In genomic region chr17:57609125-57609877, GRCh38 we compare ENCODE assay signal across 20 cellular contexts.
A peak's percentile ranks its signal among the peaks of the same experiment; 100 is the strongest.
DNase-seq lines count a peak whose midpoint lies in the region; ATAC-seq and TF ChIP-seq lines count a peak whose summit lies in the region.
"Had no signal": no experiment of that assay in that cellular context is flagged by ENCODE, and none has a peak within 500 bp of the region (broad histone marks: within the 10 kb centered on the region; RNA-seq: fewer than 3 reads in every experiment).

No MANE protein-coding gene starts in this region.

- peaks cover 17% of the 10 kb centered on the region for H3K4me1 Mint-ChIP-seq in chondrocyte (ENCODE audit: low read depth)
- H3K4me1 Mint-ChIP-seq in naive thymus-derived CD4-positive, alpha-beta T cell, result peaks cover 34 to 63% (median 47%) of the 10 kb centered on the region in 7 donors

- POLR2A ChIA-PET in IMR-90 (lab: Charles Lee; ENCODE audit: unreplicated experiment), result no interaction called here
- POLR2A ChIA-PET in naive thymus-derived CD4-positive, alpha-beta T cell (lab: Charles Lee), result no interaction called here

- DNase-seq in DMS53 (lab: John Stamatoyannopoulos, UW) (peak; percentile 4), DMS53 treated with DMSO at 0.1 percent for 48 hours (lab: John Stamatoyannopoulos, UW; ENCODE audit: unreplicated experiment) (no peak), IMR-90 (no peak), chondrocyte (ENCODE audit: low spot score) (peak; percentile 50)
- no peak for DNase-seq in naive thymus-derived CD4-positive, alpha-beta T cell
- no peak for DNase-seq in activated CD4-positive, CD25-positive, alpha-beta regulatory T cell treated with anti-CD3 and anti-CD28 coated beads, Interleukin-2, amount 50 U/mL, for 72 hours
- DNase-seq: 8988T; central memory CD4-positive, alpha-beta T cell; immature natural killer cell; mesendoderm; NCI-H774; occipital lobe; spleen; stomach had no signal

- H3K23ac ChIP-seq in IMR-90 (ENCODE audit: low read depth, low read length), result no peak overlapping the region

- H3K14ac ChIP-seq in IMR-90 (replicated peaks; ENCODE audit: low read depth, low read length), result no peak overlapping the region

- H4K91ac ChIP-seq in IMR-90 (ENCODE audit: insufficient read depth, low read depth, low read length), result no peak overlapping the region

- WGBS in IMR-90 (ENCODE audit: extremely low coverage in 2 of 2, insufficient read length in 1 of 2), 2 experiments, result 92% methylated on average over 4 of the region's 11 CpGs; no CpG with 5 or more reads in 1 of the 2 experiments

- H3K9me3 Mint-ChIP-seq in chondrocyte (ENCODE audit: low read depth), result no peaks in the 10 kb centered on the region
- no peaks in the 10 kb centered on the region for H3K9me3 Mint-ChIP-seq in naive thymus-derived CD4-positive, alpha-beta T cell
- H3K9me3 Mint-ChIP-seq: activated naive CD4-positive, alpha-beta T cell treated with anti-CD3 and anti-CD28 coated beads, Interleukin-2, amount 50 U/mL, for 24 hours; CD14-positive monocyte; immature natural killer cell had no signal

- no peaks in the 10 kb centered on the region for H3K9me3 ChIP-seq in IMR-90 (ENCODE audit: control insufficient read depth, insufficient read depth, low read length)
- H3K9me3 ChIP-seq in parathyroid adenoma (ENCODE audit: control insufficient read depth, low read length), result no peaks in the 10 kb centered on the region
- H3K9me3 ChIP-seq in naive thymus-derived CD4-positive, alpha-beta T cell (ENCODE audit: control insufficient read depth in 2 of 3, low read length in 3 of 3), result no peaks in the 10 kb centered on the region
- H3K9me3 ChIP-seq: gastroesophageal sphincter, spleen, stomach had no signal

- no peaks in the 10 kb centered on the region for H3K36me3 Mint-ChIP-seq in chondrocyte (ENCODE audit: low read depth)
- H3K36me3 Mint-ChIP-seq in naive thymus-derived CD4-positive, alpha-beta T cell, result peaks cover 0 to 3% (median 0%) of the 10 kb centered on the region in 5 donors
- H3K36me3 Mint-ChIP-seq: immature natural killer cell had no signal

- intact Hi-C loops in IMR-90 (cut with micrococcal nuclease), result no loop called here
- intact Hi-C loops in naive thymus-derived CD4-positive, alpha-beta T cell (cut with micrococcal nuclease), result loop anchor here in 1 of 2 donors (10.0 kb wide), 2 partner anchors 164 to 354 kb away; partner anchors contain the start of gene MSI2

- H3K27me3 ChIP-seq in IMR-90 (ENCODE audit: control insufficient read depth, insufficient read depth, low read length), result no peaks in the 10 kb centered on the region
- H3K27me3 ChIP-seq in parathyroid adenoma (ENCODE audit: control insufficient read depth, insufficient read depth, low read length), result no peaks in the 10 kb centered on the region
- H3K27me3 ChIP-seq in naive thymus-derived CD4-positive, alpha-beta T cell (ENCODE audit: control insufficient read depth in 2 of 2, insufficient read depth in 2 of 2, low read length in 2 of 2), result no peaks in the 10 kb centered on the region
- H3K27me3 ChIP-seq: gastroesophageal sphincter, spleen, stomach had no signal

- no peak for ATAC-seq in IMR-90 (ENCODE audit: low read depth)
- ATAC-seq in naive thymus-derived CD4-positive, alpha-beta T cell, result no peak
- ATAC-seq in HG02970 (IDR thresholded peaks at IDR 0.05; ENCODE audit: low FRiP score, unreplicated experiment), result no peak
- ATAC-seq: gastroesophageal sphincter, HCT116 had no signal

- no peak overlapping the region for H4K5ac ChIP-seq in IMR-90 (ENCODE audit: low read depth, low read length)

- H3K27me3 Mint-ChIP-seq in chondrocyte (ENCODE audit: low read depth), result no peaks in the 10 kb centered on the region
- no peaks in the 10 kb centered on the region for H3K27me3 Mint-ChIP-seq in naive thymus-derived CD4-positive, alpha-beta T cell
- H3K27me3 Mint-ChIP-seq: activated naive CD4-positive, alpha-beta T cell treated with anti-CD3 and anti-CD28 coated beads, Interleukin-2, amount 50 U/mL, for 24 hours had no signal

- no peak overlapping the region for H3K18ac ChIP-seq in IMR-90 (ENCODE audit: low read depth, low read length)

- H3K9me1 ChIP-seq in IMR-90 (ENCODE audit: insufficient read depth, low read length), result peaks cover 14% of the 10 kb centered on the region; the same call in 1 of the 2 replicates

- H2AK9ac ChIP-seq in IMR-90 (replicated peaks; ENCODE audit: low read depth, low read length, poor library complexity), result peak overlapping the region; percentile 66

- H3K4me3 ChIP-seq in IMR-90 (ENCODE audit: insufficient read depth, low read depth, low read length), result no peak overlapping the region
- no peak overlapping the region for H3K4me3 ChIP-seq in parathyroid adenoma (ENCODE audit: low read depth, low read length)
- no peak overlapping the region for H3K4me3 ChIP-seq in naive thymus-derived CD4-positive, alpha-beta T cell (ENCODE audit: low read length)
- H3K4me3 ChIP-seq: gastroesophageal sphincter, spleen, stomach had no signal

- H2BK120ac ChIP-seq in IMR-90 (ENCODE audit: low read depth, low read length), result no peak overlapping the region

- H2BK5ac ChIP-seq in IMR-90 (ENCODE audit: low read depth, low read length, poor library complexity, severe bottlenecking), result no peak overlapping the region

- H3K27ac ChIP-seq in IMR-90 (ENCODE audit: insufficient read depth, low read length), result no peak overlapping the region
- peak overlapping the region; percentile 55 for H3K27ac ChIP-seq in parathyroid adenoma
- H3K27ac ChIP-seq in naive thymus-derived CD4-positive, alpha-beta T cell (ENCODE audit: low read depth, low read length), result no peak overlapping the region
- H3K27ac ChIP-seq: stomach had no signal

- TF ChIP-seq POLR2A in IMR-90 (IDR thresholded peaks at IDR 0.05; ENCODE audit: low read depth, low read length), result no peak

- H3K4me2 ChIP-seq in IMR-90 (ENCODE audit: low read depth, low read length) (no peak overlapping the region), parathyroid adenoma (ENCODE audit: low read length) (peak overlapping the region; percentile 11)

- no peak overlapping the region for H2BK20ac ChIP-seq in IMR-90 (ENCODE audit: low read depth, low read length)

- no peak for TF ChIP-seq CTCF in IMR-90 (conservative IDR thresholded peaks at IDR 0.05; ENCODE audit: low read depth, low read length)
- TF ChIP-seq CTCF in chondrocyte (IDR thresholded peaks at IDR 0.05), result no peak
- TF ChIP-seq CTCF in parathyroid adenoma (IDR thresholded peaks at IDR 0.05), result peak; percentile 29

- no TSS peak for BruUV-seq in IMR-90 (replicated peaks; lab: Mats Ljungman, UMichigan)

- no peak overlapping the region for H2AK5ac ChIP-seq in IMR-90 (ENCODE audit: low read depth, low read length)

- CTCF ChIA-PET in IMR-90 (lab: Yijun Ruan, JAX), result no interaction called here
- CTCF ChIA-PET in naive thymus-derived CD4-positive, alpha-beta T cell (lab: Charles Lee), result interaction anchor here (0.6 to 1.2 kb wide), 2 partner anchors 12 to 53 kb away, joined by 3 to 4 read pairs; no protein-coding TSS in a partner anchor

- H3K4ac ChIP-seq in IMR-90 (ENCODE audit: low read depth, low read length), result no peak overlapping the region; the same call in 1 of the 2 replicates

- H2AFZ ChIP-seq in IMR-90 (replicated peaks; ENCODE audit: low read length, poor library complexity), result no peak overlapping the region
- no peak overlapping the region for H2AFZ ChIP-seq in parathyroid adenoma

- no peak overlapping the region for H2BK15ac ChIP-seq in IMR-90 (ENCODE audit: low read depth, low read length)

- no peak overlapping the region for H3K4me3 Mint-ChIP-seq in chondrocyte (ENCODE audit: unreplicated experiment)
- no peak overlapping the region for H3K4me3 Mint-ChIP-seq in naive thymus-derived CD4-positive, alpha-beta T cell
- H3K4me3 Mint-ChIP-seq: activated naive CD4-positive, alpha-beta T cell treated with anti-CD3 and anti-CD28 coated beads, Interleukin-2, amount 50 U/mL, for 24 hours; CD14-positive monocyte had no signal

- H3K4me1 ChIP-seq in IMR-90 (ENCODE audit: control insufficient read depth, insufficient read depth, low read length) (peaks cover 13% of the 10 kb centered on the region), parathyroid adenoma (peaks cover 66% of the 10 kb centered on the region)
- H3K4me1 ChIP-seq in naive thymus-derived CD4-positive, alpha-beta T cell (ENCODE audit: control insufficient read depth in 2 of 2, insufficient read depth in 2 of 2, low read length in 2 of 2), result peaks cover 28 to 29% of the 10 kb centered on the region in 2 donors

- peak overlapping the region; percentile 27 for H3K27ac Mint-ChIP-seq in chondrocyte (ENCODE audit: unreplicated experiment)
- H3K27ac Mint-ChIP-seq in naive thymus-derived CD4-positive, alpha-beta T cell, result peak overlapping the region in 3 of 9 donors; percentile 6 to 45 (median 25)
- H3K27ac Mint-ChIP-seq: CD14-positive monocyte had no signal

- H3K79me1 ChIP-seq in IMR-90 (ENCODE audit: low read depth in 1 of 2, low read length in 2 of 2), result no peaks in the 10 kb centered on the region; a peak in 1 of 4 replicates

- TF ChIP-seq RAD21 in IMR-90 (IDR thresholded peaks at IDR 0.05; ENCODE audit: low read length), result no peak

- no peaks in the 10 kb centered on the region for H4K20me1 ChIP-seq in IMR-90 (ENCODE audit: insufficient read depth, low read length)

- H3K9ac ChIP-seq in IMR-90 (ENCODE audit: low read depth, low read length), result no peak overlapping the region
- H3K9ac ChIP-seq in parathyroid adenoma, result no peak overlapping the region

- in situ Hi-C loops in IMR-90 (cut with MboI; ENCODE audit: low sequenced_read_pairs), result no loop called here

- dilution Hi-C loops in IMR-90 (cut with HindIII; ENCODE audit: low sequenced_read_pairs, unreplicated experiment), result no loop called here

- H3K56ac ChIP-seq in IMR-90 (ENCODE audit: extremely low read depth, insufficient read depth, low read length), result no peak overlapping the region

- H3K36me3 ChIP-seq in IMR-90 (ENCODE audit: control insufficient read depth, insufficient read depth, low read length), result no peaks in the 10 kb centered on the region
- H3K36me3 ChIP-seq in parathyroid adenoma (ENCODE audit: control insufficient read depth, insufficient read depth, low read length), result no peaks in the 10 kb centered on the region
- no peaks in the 10 kb centered on the region for H3K36me3 ChIP-seq in naive thymus-derived CD4-positive, alpha-beta T cell (ENCODE audit: control insufficient read depth in 2 of 3, insufficient read depth in 3 of 3, low read length in 3 of 3)
- H3K36me3 ChIP-seq: gastroesophageal sphincter, spleen, stomach had no signal

- H4K8ac ChIP-seq in IMR-90 (ENCODE audit: low read depth in 2 of 2, low read length in 2 of 2), result no peak overlapping the region

- peaks cover 6% of the 10 kb centered on the region for H3K79me2 ChIP-seq in parathyroid adenoma

TF ChIP-seq in IMR-90, 13 proteins besides CTCF, POLR2A, EP300 and RAD21 (continues in another document):
- TF ChIP-seq CEBPB (IDR thresholded peaks at IDR 0.05; ENCODE audit: low read depth, low read length), result no peak
- TF ChIP-seq SMC3 (IDR thresholded peaks at IDR 0.05; ENCODE audit: low read depth, low read length), result no peak
- TF ChIP-seq MAFK (IDR thresholded peaks at IDR 0.05; ENCODE audit: low read depth, low read length), result no peak
- no peak for TF ChIP-seq FOS (IDR thresholded peaks at IDR 0.05; ENCODE audit: low read depth, low read length)
- TF ChIP-seq RFX5 (IDR thresholded peaks at IDR 0.05; ENCODE audit: low read depth, low read length), result no peak
- no peak for TF ChIP-seq MAZ (IDR thresholded peaks at IDR 0.05; ENCODE audit: borderline replicate concordance, low read depth, low read length)
- no peak for TF ChIP-seq MXI1 (IDR thresholded peaks at IDR 0.05; ENCODE audit: borderline replicate concordance, low read depth, low read length)

Comparison
In these comparisons a context has a peak if more than half of its experiments do, and no peak if none do; other contexts are left out.
1. DNase-seq: peak in DMS53 (single experiment) and chondrocyte (single experiment); none in DMS53 treated with DMSO at 0.1 percent for 48 hours (single experiment), IMR-90 (single experiment), naive thymus-derived CD4-positive, alpha-beta T cell (0 of 9) and activated CD4-positive, CD25-positive, alpha-beta regulatory T cell treated with anti-CD3 and anti-CD28 coated beads, Interleukin-2, amount 50 U/mL, for 72 hours (single experiment).